In the genomic region with DNA sequence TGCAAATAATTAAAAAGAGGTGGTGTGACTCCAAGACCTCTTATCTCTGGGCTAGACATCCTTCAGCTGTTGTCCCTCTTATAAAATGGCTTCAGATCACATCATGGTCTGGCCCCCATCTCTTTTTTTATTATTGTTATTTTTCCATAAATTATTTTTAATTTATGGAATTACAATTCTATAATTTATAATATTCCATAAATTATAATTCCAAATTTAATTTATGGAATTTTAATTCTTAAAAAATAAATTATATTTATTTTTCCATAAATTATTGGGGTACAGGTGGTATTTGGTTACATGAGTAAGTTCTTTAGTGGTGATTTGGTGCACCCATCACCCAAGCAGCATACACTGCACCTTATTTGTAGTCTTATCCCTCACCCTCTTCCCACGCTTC, we compare ENCODE assay signal across 24 cellular contexts.
"Had no signal": no experiment of that assay in that cellular context is flagged by ENCODE, and none has a peak within 500 bp of the region (broad histone marks: within the 10 kb centered on the region; RNA-seq: fewer than 3 reads in every experiment).

No MANE protein-coding gene starts in this region.

- FAIRE-seq: endothelial cell of umbilical vein, islet of Langerhans, keratinocyte had no signal

- H3K9me3 ChIP-seq: colonic mucosa, esophagus muscularis mucosa, gastrocnemius medialis, left ventricle myocardium inferior, lower lobe of right lung had no signal

- H3K9me3 Mint-ChIP-seq: dendritic cell treated with granulocyte-macrophage colony-stimulating factor and Interleukin-4, amounts not matched to agents 40 ng/mL and 50 ng/mL, for 4 days; effector memory CD8-positive, alpha-beta T cell had no signal

- H3K36me3 ChIP-seq: colonic mucosa, esophagus muscularis mucosa, gastrocnemius medialis, heart right ventricle, left ventricle myocardium inferior, lower lobe of right lung had no signal

- H3K4me1 ChIP-seq: colonic mucosa, foreskin keratinocyte, gastrocnemius medialis had no signal

- DNase-seq: cerebellar nuclear complex; colonic mucosa; cortex of kidney; effector CD8-positive, alpha-beta T cell; effector memory CD8-positive, alpha-beta T cell; foreskin keratinocyte; gastrocnemius medialis; glutamatergic neuron; head of caudate nucleus; heart right ventricle; hippocampal formation; kidney glomerular epithelial cell; left colon; left ventricle myocardium inferior; lower lobe of right lung; mesenchymal stem cell; midbrain had no signal

- H3K4me3 ChIP-seq: colonic mucosa, esophagus muscularis mucosa, gastrocnemius medialis, heart right ventricle, left ventricle myocardium inferior, lower lobe of right lung had no signal

- H3K27me3 ChIP-seq: colonic mucosa, esophagus muscularis mucosa, gastrocnemius medialis, heart right ventricle had no signal

- H3K27ac Mint-ChIP-seq: dendritic cell treated with granulocyte-macrophage colony-stimulating factor and Interleukin-4, amounts not matched to agents 40 ng/mL and 50 ng/mL, for 4 days; effector memory CD8-positive, alpha-beta T cell; endodermal cell had no signal

- H3K27ac ChIP-seq: colonic mucosa, esophagus muscularis mucosa, foreskin keratinocyte, gastrocnemius medialis, heart right ventricle, left ventricle myocardium inferior, lower lobe of right lung had no signal

- ATAC-seq: effector memory CD8-positive, alpha-beta T cell; foreskin keratinocyte; gastrocnemius medialis; heart right ventricle; left colon; left lobe of liver; lower lobe of right lung had no signal

- H3K4me3 Mint-ChIP-seq: dendritic cell treated with granulocyte-macrophage colony-stimulating factor and Interleukin-4, amounts not matched to agents 40 ng/mL and 50 ng/mL, for 4 days; effector memory CD8-positive, alpha-beta T cell; endodermal cell had no signal
